8 cellular contexts compared by ENCODE assay signal in genomic region chr19:11101057-11101456, GRCh38. TPM values are rescaled to one million over a fixed set of nuclear protein-coding genes. Genes with fewer than 3 reads are reported as not detected.
"Had no signal": no experiment of that assay in that cellular context is flagged by ENCODE, and none has a peak within 500 bp of the region (broad histone marks: within the 10 kb centered on the region; RNA-seq: fewer than 3 reads in every experiment).

No MANE protein-coding gene starts in this region.

- H3K4me3 Mint-ChIP-seq: HFFc6, IgD-negative memory B cell had no signal

- DNase-seq: GOT3, H7, HFFc6, KG1 had no signal

- H3K4me1 ChIP-seq: HAP-1 had no signal

- H3K27ac Mint-ChIP-seq: HFFc6 had no signal

- H3K9me3 ChIP-seq: HAP-1 had no signal

- H3K27ac ChIP-seq: HL-60 had no signal

- ATAC-seq: HCT116 had no signal

- H3K4me3 ChIP-seq: HAP-1 had no signal

- H3K36me3 Mint-ChIP-seq: IgD-negative memory B cell had no signal

- H3K9me3 Mint-ChIP-seq: HFFc6 had no signal

RNA-seq across cellular contexts. Expression of gene SPC24, which starts 54.5 kb away (rescaled TPM):
- polyA plus RNA-seq: IgD-negative memory B cell had no signal
